ENCODE assay signal across 18 cellular contexts in the genomic region with DNA sequence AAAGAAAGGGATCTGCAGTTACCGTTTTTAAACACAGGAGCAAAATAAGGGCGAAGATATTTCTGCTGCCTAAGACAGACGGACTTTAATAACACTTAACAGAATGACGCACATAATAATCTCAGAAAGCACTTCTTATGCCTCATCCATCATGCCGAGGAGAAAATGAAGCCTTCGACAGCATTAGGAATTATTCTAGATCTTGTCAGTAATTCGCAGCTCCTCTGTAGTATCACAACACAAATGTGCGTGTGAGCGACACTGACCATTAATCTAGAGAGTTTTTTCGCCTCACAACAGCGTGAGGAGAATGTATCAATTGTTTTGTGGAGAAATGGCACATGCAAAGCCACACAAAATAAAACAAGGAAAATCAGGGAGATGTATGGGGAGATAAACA.
"Had no signal": no experiment of that assay in that cellular context is flagged by ENCODE, and none has a peak within 500 bp of the region (broad histone marks: within the 10 kb centered on the region; RNA-seq: fewer than 3 reads in every experiment).

No MANE protein-coding gene starts in this region.

- H3K9me3 ChIP-seq: SK-N-SH had no signal

- FAIRE-seq: HTR-8/SVneo, K562 had no signal

- H3K9me3 Mint-ChIP-seq: T-cell had no signal

- H3K4me3 Mint-ChIP-seq: IgD-negative memory B cell, T-cell had no signal

- H3K27ac Mint-ChIP-seq: IgD-negative memory B cell, T-cell had no signal

- H3K4me2 ChIP-seq: KMS-11, SK-N-SH had no signal

- H3K9me2 ChIP-seq: SK-N-SH had no signal

- H3K4me3 ChIP-seq: K562 had no signal

- H3K36me3 Mint-ChIP-seq: T-cell had no signal

- H3K9ac ChIP-seq: KMS-11, SK-N-SH had no signal

- ATAC-seq: K562, T-cell had no signal

- H3K27ac ChIP-seq: KMS-11, RWPE1 had no signal

- DNase-seq: Kasumi-1, MM.1S, NCI-H1092 treated with DMSO at 0.1 percent for 48 hours, NCI-H1436, NCI-H187, NCI-H2029, NCI-H2081 treated with DMSO at 0.1 percent for 48 hours, NCI-H2171, NCI-H526, SHP77, SK-N-SH, SW 1271, T-cell had no signal
